ENCODE assay signal across 15 cellular contexts in the genomic region with DNA sequence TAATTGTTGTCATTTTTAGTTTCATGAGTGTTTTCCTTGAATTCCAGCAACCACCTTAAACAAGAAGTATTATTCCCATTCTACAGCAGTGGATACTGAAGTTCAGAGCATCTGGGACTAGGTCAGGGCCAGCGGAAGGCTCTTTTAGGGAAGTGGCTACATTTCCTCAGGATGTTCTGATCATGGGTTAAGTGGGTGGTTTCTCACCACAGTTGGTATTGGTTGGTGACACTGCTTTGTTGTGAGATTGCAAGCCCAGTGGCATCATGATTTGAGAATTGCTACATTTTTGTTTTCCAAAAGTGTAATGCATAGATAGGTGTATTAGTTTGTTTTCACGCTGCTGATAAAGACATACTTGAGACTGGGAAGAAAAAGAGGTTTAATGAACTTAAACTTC. TPM values are rescaled to one million over a fixed set of nuclear protein-coding genes. Genes with fewer than 3 reads are reported as not detected.
DNase-seq lines count a peak whose midpoint lies in the region; ATAC-seq, FAIRE-seq and TF ChIP-seq lines count a peak whose summit lies in the region.
"Had no signal": no experiment of that assay in that cellular context is flagged by ENCODE, and none has a peak within 500 bp of the region (broad histone marks: within the 10 kb centered on the region; RNA-seq: fewer than 3 reads in every experiment).

No MANE protein-coding gene starts in this region.

- no peak overlapping the region for H3K4me3 Mint-ChIP-seq in activated CD8-positive, alpha-beta memory T cell treated with anti-CD3 and anti-CD28 coated beads, Interleukin-2, amount 10 ng/mL, durations not matched to agents 7 days and 5 days
- H3K4me3 Mint-ChIP-seq in activated B cell treated with CpG ODN at 0.5 μM for 24 hours (no peak overlapping the region), neural progenitor cell (no peak overlapping the region)
- H3K4me3 Mint-ChIP-seq: endodermal cell had no signal

- no peaks in the 10 kb centered on the region for H3K4me1 ChIP-seq in neural progenitor cell

- POLR2A ChIA-PET in activated B cell treated with CpG ODN at 0.5 μM for 24 hours (lab: Charles Lee): no interaction called here

- H3K36me3 ChIP-seq in neural progenitor cell: no peaks in the 10 kb centered on the region
- H3K36me3 ChIP-seq: gastroesophageal sphincter had no signal

- H3K27me3 Mint-ChIP-seq in activated CD8-positive, alpha-beta memory T cell treated with anti-CD3 and anti-CD28 coated beads, Interleukin-2, amount 10 ng/mL, durations not matched to agents 7 days and 5 days: no peaks in the 10 kb centered on the region
- H3K27me3 Mint-ChIP-seq in activated B cell treated with CpG ODN at 0.5 μM for 24 hours (no peaks in the 10 kb centered on the region), neural progenitor cell (ENCODE audit: insufficient read depth, low read depth) (peaks cover 7% of the 10 kb centered on the region)

- H3F3A ChIP-seq in neural progenitor cell (ENCODE audit: low read depth): no peaks in the 10 kb centered on the region

- H3K9ac ChIP-seq in neural progenitor cell: no peak overlapping the region

- peaks cover 7% of the 10 kb centered on the region for H4K20me1 ChIP-seq in neural progenitor cell (ENCODE audit: low read depth)

- H2AFZ ChIP-seq in neural progenitor cell (replicated peaks): no peak overlapping the region

- intact Hi-C loops in activated B cell treated with CpG ODN at 0.5 μM for 24 hours (cut with micrococcal nuclease): no loop called here

- H3K36me3 Mint-ChIP-seq in activated CD8-positive, alpha-beta memory T cell treated with anti-CD3 and anti-CD28 coated beads, Interleukin-2, amount 10 ng/mL, durations not matched to agents 7 days and 5 days: peaks cover 20% of the 10 kb centered on the region
- H3K36me3 Mint-ChIP-seq in activated B cell treated with CpG ODN at 0.5 μM for 24 hours (ENCODE audit: low read depth): no peaks in the 10 kb centered on the region
- peaks cover 24% of the 10 kb centered on the region for H3K36me3 Mint-ChIP-seq in neural progenitor cell

- H3K4me1 Mint-ChIP-seq in activated CD8-positive, alpha-beta memory T cell treated with anti-CD3 and anti-CD28 coated beads, Interleukin-2, amount 10 ng/mL, durations not matched to agents 7 days and 5 days: peaks cover 25% of the 10 kb centered on the region
- H3K4me1 Mint-ChIP-seq in activated B cell treated with CpG ODN at 0.5 μM for 24 hours (peaks cover 13% of the 10 kb centered on the region), neural progenitor cell (peaks cover 6% of the 10 kb centered on the region)
- H3K4me1 Mint-ChIP-seq: endodermal cell had no signal

- CTCF ChIA-PET in activated CD8-positive, alpha-beta memory T cell treated with anti-CD3 and anti-CD28 coated beads, Interleukin-2, amount 10 ng/mL, durations not matched to agents 7 days and 5 days (lab: Charles Lee): interaction anchor here (1.4 kb wide), 1 partner anchor 12 kb away, joined by 4 read pairs; no protein-coding TSS in a partner anchor
- CTCF ChIA-PET in activated B cell treated with CpG ODN at 0.5 μM for 24 hours (lab: Charles Lee): no interaction called here

- no peak overlapping the region for H3K4me2 ChIP-seq in neural progenitor cell

- peak overlapping the region; percentile 40 for H3K27ac Mint-ChIP-seq in activated CD8-positive, alpha-beta memory T cell treated with anti-CD3 and anti-CD28 coated beads, Interleukin-2, amount 10 ng/mL, durations not matched to agents 7 days and 5 days
- H3K27ac Mint-ChIP-seq in activated B cell treated with CpG ODN at 0.5 μM for 24 hours (no peak overlapping the region), neural progenitor cell (peak overlapping the region; percentile 3)
- H3K27ac Mint-ChIP-seq: endodermal cell had no signal

- FAIRE-seq in HTR-8/SVneo (lab: Jason Lieb, UNC): peak; percentile 95
- FAIRE-seq: urothelium cell line had no signal

- no peak overlapping the region for H3K27ac ChIP-seq in neural progenitor cell
- H3K27ac ChIP-seq: body of pancreas had no signal

- no peaks in the 10 kb centered on the region for H3K9me3 ChIP-seq in neural progenitor cell (ENCODE audit: low read depth)
- H3K9me3 ChIP-seq: body of pancreas had no signal

- DNase-seq in activated CD8-positive, alpha-beta memory T cell treated with anti-CD3 and anti-CD28 coated beads, Interleukin-2, amount 10 ng/mL, durations not matched to agents 7 days and 5 days: peak; percentile 49
- no peak for DNase-seq in activated CD8-positive, alpha-beta memory T cell treated with anti-CD3 and anti-CD28 coated beads, Interleukin-2, amount 50 U/mL, for 4 hours
- DNase-seq in HTR-8/SVneo (ENCODE audit: insufficient read length, low spot score) (no peak), activated B cell treated with CpG ODN at 0.5 μM for 24 hours (no peak), neural progenitor cell (ENCODE audit: low spot score) (no peak), NCI-H82 treated with DMSO at 0.1 percent for 48 hours (lab: John Stamatoyannopoulos, UW; ENCODE audit: unreplicated experiment) (no peak), COR-L47 (lab: John Stamatoyannopoulos, UW) (no peak)
- DNase-seq in activated naive CD4-positive, alpha-beta T cell (lab: John Stamatoyannopoulos, UW): no peak
- DNase-seq: body of pancreas, DMS79 treated with DMSO at 0.1 percent for 48 hours, endodermal cell, NCI-H510A had no signal

- H3K9me3 Mint-ChIP-seq in activated CD8-positive, alpha-beta memory T cell treated with anti-CD3 and anti-CD28 coated beads, Interleukin-2, amount 10 ng/mL, durations not matched to agents 7 days and 5 days (ENCODE audit: low read depth): no peaks in the 10 kb centered on the region
- H3K9me3 Mint-ChIP-seq in activated B cell treated with CpG ODN at 0.5 μM for 24 hours: no peaks in the 10 kb centered on the region
- peaks cover 16% of the 10 kb centered on the region for H3K9me3 Mint-ChIP-seq in neural progenitor cell
- H3K9me3 Mint-ChIP-seq: endodermal cell had no signal

- TF ChIP-seq CTCF in activated B cell treated with CpG ODN at 0.5 μM for 24 hours (IDR thresholded peaks at IDR 0.05): no peak
- no peak for TF ChIP-seq CTCF in neural progenitor cell (IDR thresholded peaks at IDR 0.05)

- no peak overlapping the region for H3K4me3 ChIP-seq in neural progenitor cell
- H3K4me3 ChIP-seq: body of pancreas, gastroesophageal sphincter had no signal

- H3K27me3 ChIP-seq in neural progenitor cell: no peaks in the 10 kb centered on the region
- H3K27me3 ChIP-seq: body of pancreas, gastroesophageal sphincter had no signal

- peaks cover 81% of the 10 kb centered on the region for H3K79me2 ChIP-seq in neural progenitor cell (ENCODE audit: low read depth)

- no peak for ATAC-seq in activated CD8-positive, alpha-beta memory T cell treated with anti-CD3 and anti-CD28 coated beads, Interleukin-2, amount 10 ng/mL, durations not matched to agents 7 days and 5 days
- ATAC-seq in activated B cell treated with CpG ODN at 0.5 μM for 24 hours (ENCODE audit: low read depth): peak; percentile 21
- ATAC-seq: activated CD4-positive, CD25-positive, alpha-beta regulatory T cell treated with anti-CD3 and anti-CD28 coated beads, Interleukin-2, amount 50 U/mL, for 24 hours; body of pancreas; gastroesophageal sphincter had no signal

RNA-seq across cellular contexts. Expression of a gene that starts 47.1 kb away (rescaled TPM):
- 100 to 1,000 TPM in 1 of 2 experiments, 10 to 100 TPM in 1; 69.3 to 143 TPM for total RNA-seq in activated CD8-positive, alpha-beta memory T cell treated with anti-CD3 and anti-CD28 coated beads, Interleukin-2, amount 10 ng/mL, durations not matched to agents 7 days and 5 days
- total RNA-seq in activated B cell treated with CpG ODN at 0.5 μM for 24 hours (35.0 and 40.1 TPM in 2 replicates), neural progenitor cell (ENCODE audit: low replicate concordance) (88.1 and 105 TPM in 2 replicates)
